18 cellular contexts compared by ENCODE assay signal in the genomic region with DNA sequence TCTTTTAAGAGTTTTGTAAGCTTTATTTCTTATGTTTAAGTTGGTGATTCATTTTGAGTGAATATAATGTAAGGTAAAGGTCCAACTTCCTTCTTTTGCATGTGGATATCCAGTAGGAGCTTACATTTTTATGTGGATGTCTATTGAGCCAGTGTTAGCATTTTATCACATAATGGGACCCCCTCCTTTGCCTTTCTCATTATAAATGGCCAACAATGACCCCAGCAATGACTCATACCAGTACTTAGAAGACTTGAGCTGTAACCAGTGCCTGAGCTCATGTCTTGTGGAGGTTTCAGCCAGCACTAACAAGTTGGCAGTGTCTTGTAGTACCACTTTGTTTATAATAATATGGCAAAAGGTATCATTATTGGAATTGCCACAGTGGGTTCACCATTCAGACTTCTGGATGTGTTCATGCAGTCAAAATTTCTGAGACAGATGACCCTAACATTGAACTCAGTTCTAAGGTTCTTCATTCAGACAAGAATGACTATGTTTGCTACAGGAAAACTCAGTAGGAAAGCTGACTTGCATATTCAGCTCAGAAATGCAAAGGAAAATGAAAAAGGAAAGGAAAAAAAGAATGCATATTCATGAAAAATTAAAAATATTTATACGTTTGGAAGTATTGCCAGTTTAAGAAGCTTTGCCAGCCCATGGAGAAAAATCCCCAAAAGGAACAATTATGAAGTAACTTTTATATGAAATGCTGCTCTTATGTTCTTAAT. TPM values are rescaled to one million over a fixed set of nuclear protein-coding genes. Genes with fewer than 3 reads are reported as not detected.
A peak's percentile ranks its signal among the peaks of the same experiment; 100 is the strongest.
DNase-seq lines count a peak whose midpoint lies in the region; ATAC-seq, FAIRE-seq and TF ChIP-seq lines count a peak whose summit lies in the region.
"Had no signal": no experiment of that assay in that cellular context is flagged by ENCODE, and none has a peak within 500 bp of the region (broad histone marks: within the 10 kb centered on the region; RNA-seq: fewer than 3 reads in every experiment).

No MANE protein-coding gene starts in this region.

- TF ChIP-seq CTCF in GM12865 (IDR thresholded peaks at IDR 0.05; ENCODE audit: insufficient read depth, low read depth, low read length, missing control alignments), result no peak
- no peak for TF ChIP-seq CTCF in IMR-90 (conservative IDR thresholded peaks at IDR 0.05; ENCODE audit: low read depth, low read length)
- no peak for TF ChIP-seq CTCF in fibroblast of pulmonary artery (IDR thresholded peaks at IDR 0.05; ENCODE audit: low read length, missing control alignments)

- no peak overlapping the region for H4K5ac ChIP-seq in IMR-90 (ENCODE audit: low read depth, low read length)

- no peaks in the 10 kb centered on the region for H3K36me3 ChIP-seq in IMR-90 (ENCODE audit: control insufficient read depth, insufficient read depth, low read length)
- H3K36me3 ChIP-seq: lower lobe of right lung had no signal

- intact Hi-C loops in IMR-90 (cut with micrococcal nuclease), result no loop called here

- H2BK20ac ChIP-seq in IMR-90 (ENCODE audit: low read depth, low read length), result no peak overlapping the region

- H2BK15ac ChIP-seq in IMR-90 (ENCODE audit: low read depth, low read length), result no peak overlapping the region

- H2BK5ac ChIP-seq in IMR-90 (ENCODE audit: low read depth, low read length, poor library complexity, severe bottlenecking), result no peak overlapping the region

- no peak overlapping the region for H2AFZ ChIP-seq in IMR-90 (replicated peaks; ENCODE audit: low read length, poor library complexity)
- H2AFZ ChIP-seq: hepatocyte had no signal

- H2BK120ac ChIP-seq in IMR-90 (ENCODE audit: low read depth, low read length), result no peak overlapping the region

- no CpG with 5 or more reads among the region's 1 CpG for WGBS in IMR-90 (ENCODE audit: extremely low coverage in 2 of 2, insufficient read length in 1 of 2), 2 experiments

- TF ChIP-seq RAD21 in IMR-90 (IDR thresholded peaks at IDR 0.05; ENCODE audit: low read length), result no peak

- H3K9me3 Mint-ChIP-seq in activated CD8-positive, alpha-beta T cell treated with anti-CD3 and anti-CD28 coated beads, Interleukin-2, amount 10 ng/mL, durations not matched to agents 7 days and 5 days (ENCODE audit: insufficient read depth), result peaks cover 33% of the 10 kb centered on the region

- in situ Hi-C loops in IMR-90 (cut with MboI; ENCODE audit: low sequenced_read_pairs), result no loop called here

- H3K4me3 Mint-ChIP-seq in activated CD8-positive, alpha-beta T cell treated with anti-CD3 and anti-CD28 coated beads, Interleukin-2, amount 10 ng/mL, durations not matched to agents 7 days and 5 days, result no peak overlapping the region
- H3K4me3 Mint-ChIP-seq: T-helper 17 cell had no signal

- H3K4me3 ChIP-seq in GM12865 (ENCODE audit: low read depth, low read length), result no peak overlapping the region
- H3K4me3 ChIP-seq in IMR-90 (ENCODE audit: insufficient read depth, low read depth, low read length), result no peak overlapping the region
- no peak overlapping the region for H3K4me3 ChIP-seq in fibroblast of pulmonary artery (replicated peaks; ENCODE audit: low read depth, low read length)
- H3K4me3 ChIP-seq: hepatocyte, lower lobe of right lung had no signal

- H3K4ac ChIP-seq in IMR-90 (ENCODE audit: low read depth, low read length), result no peak overlapping the region

- dilution Hi-C loops in IMR-90 (cut with HindIII; ENCODE audit: low sequenced_read_pairs, unreplicated experiment), result loop anchor here (25.0 kb wide), 1 partner anchor 116 kb away; no protein-coding TSS in a partner anchor

- DNase-seq in GM12865 (ENCODE audit: low read depth) (peak; percentile 16), IMR-90 (peak; percentile 25), fibroblast of pulmonary artery (ENCODE audit: low read depth) (peak; percentile 5), cerebellar nuclear complex (lab: John Stamatoyannopoulos, UW) (no peak), H54 (ENCODE audit: insufficient read length, low spot score) (no peak)
- DNase-seq in activated CD8-positive, alpha-beta T cell treated with anti-CD3 and anti-CD28 coated beads, Interleukin-2, amount 10 ng/mL, durations not matched to agents 7 days and 5 days, result no peak
- DNase-seq: activated naive CD4-positive, alpha-beta T cell; central memory CD4-positive, alpha-beta T cell; DMS79 treated with DMSO at 0.1 percent for 48 hours; lower lobe of right lung; NCI-H345; T-helper 17 cell had no signal

- H3K27me3 ChIP-seq in IMR-90 (ENCODE audit: control insufficient read depth, insufficient read depth, low read length), result no peaks in the 10 kb centered on the region
- H3K27me3 ChIP-seq: hepatocyte had no signal

- no TSS peak for BruUV-seq in IMR-90 (replicated peaks; lab: Mats Ljungman, UMichigan)

- no peaks in the 10 kb centered on the region for H3K9me3 ChIP-seq in IMR-90 (ENCODE audit: control insufficient read depth, insufficient read depth, low read length)
- H3K9me3 ChIP-seq: lower lobe of right lung had no signal

- no peak overlapping the region for H3K14ac ChIP-seq in IMR-90 (replicated peaks; ENCODE audit: low read depth, low read length)

- no peak overlapping the region for H3K56ac ChIP-seq in IMR-90 (ENCODE audit: extremely low read depth, insufficient read depth, low read length)

- POLR2A ChIA-PET in IMR-90 (lab: Charles Lee; ENCODE audit: unreplicated experiment), result no interaction called here
- POLR2A ChIA-PET in activated CD8-positive, alpha-beta T cell treated with anti-CD3 and anti-CD28 coated beads, Interleukin-2, amount 10 ng/mL, durations not matched to agents 7 days and 5 days (lab: Charles Lee), result interaction anchor here (0.6 to 2.4 kb wide), 9 partner anchors 11 to 114 kb away, joined by 3 to 14 read pairs (median 3); a partner anchor contains a TSS

- H3K27ac ChIP-seq in IMR-90 (ENCODE audit: insufficient read depth, low read length), result no peak overlapping the region
- H3K27ac ChIP-seq: epithelial cell of prostate, hepatocyte, lower lobe of right lung had no signal

- H3K4me1 Mint-ChIP-seq in activated CD8-positive, alpha-beta T cell treated with anti-CD3 and anti-CD28 coated beads, Interleukin-2, amount 10 ng/mL, durations not matched to agents 7 days and 5 days (ENCODE audit: low read depth), result peaks cover 36% of the 10 kb centered on the region

- H3K18ac ChIP-seq in IMR-90 (ENCODE audit: low read depth, low read length), result no peak overlapping the region

- H3K36me3 Mint-ChIP-seq in activated CD8-positive, alpha-beta T cell treated with anti-CD3 and anti-CD28 coated beads, Interleukin-2, amount 10 ng/mL, durations not matched to agents 7 days and 5 days (ENCODE audit: low read depth), result peaks cover 50% of the 10 kb centered on the region

- no peak overlapping the region for H2AK5ac ChIP-seq in IMR-90 (ENCODE audit: low read depth, low read length)

- no peaks in the 10 kb centered on the region for H3K27me3 Mint-ChIP-seq in activated CD8-positive, alpha-beta T cell treated with anti-CD3 and anti-CD28 coated beads, Interleukin-2, amount 10 ng/mL, durations not matched to agents 7 days and 5 days (ENCODE audit: low read depth)
- H3K27me3 Mint-ChIP-seq: T-helper 17 cell had no signal

- no peak for ATAC-seq in IMR-90 (ENCODE audit: low read depth)
- peak; percentile 62 for ATAC-seq in activated CD8-positive, alpha-beta T cell treated with anti-CD3 and anti-CD28 coated beads, Interleukin-2, amount 10 ng/mL, durations not matched to agents 7 days and 5 days
- no peak for ATAC-seq in HG03175 (IDR thresholded peaks at IDR 0.05; ENCODE audit: unreplicated experiment)
- ATAC-seq in GM18519 (IDR thresholded peaks at IDR 0.05; ENCODE audit: low FRiP score, unreplicated experiment), result no peak
- ATAC-seq: lower lobe of right lung, Panc1, T-helper 17 cell had no signal

- no peak overlapping the region for H3K4me2 ChIP-seq in IMR-90 (ENCODE audit: low read depth, low read length)
- H3K4me2 ChIP-seq: hepatocyte had no signal

- no peaks in the 10 kb centered on the region for H3K79me1 ChIP-seq in IMR-90 (ENCODE audit: low read depth in 1 of 2, low read length in 2 of 2)

- H3K27ac Mint-ChIP-seq in activated CD8-positive, alpha-beta T cell treated with anti-CD3 and anti-CD28 coated beads, Interleukin-2, amount 10 ng/mL, durations not matched to agents 7 days and 5 days, result peak overlapping the region; percentile 88
- H3K27ac Mint-ChIP-seq: T-helper 17 cell had no signal

- no peak overlapping the region for H4K91ac ChIP-seq in IMR-90 (ENCODE audit: insufficient read depth, low read depth, low read length)

- no peak overlapping the region for H3K23ac ChIP-seq in IMR-90 (ENCODE audit: low read depth, low read length)

- H4K8ac ChIP-seq in IMR-90 (ENCODE audit: low read depth in 2 of 2, low read length in 2 of 2), result no peak overlapping the region

- H4K20me1 ChIP-seq in IMR-90 (ENCODE audit: insufficient read depth, low read length), result no peaks in the 10 kb centered on the region

- no peak for TF ChIP-seq POLR2A in IMR-90 (IDR thresholded peaks at IDR 0.05; ENCODE audit: low read depth, low read length)
- no peak for TF ChIP-seq POLR2A in H54 (IDR thresholded peaks at IDR 0.05; ENCODE audit: low read depth, low read length)

- no peak overlapping the region for H3K9ac ChIP-seq in IMR-90 (ENCODE audit: low read depth, low read length)

- H3K4me1 ChIP-seq in IMR-90 (ENCODE audit: control insufficient read depth, insufficient read depth, low read length), result no peaks in the 10 kb centered on the region
- H3K4me1 ChIP-seq: lower lobe of right lung had no signal

- no peak overlapping the region for H2AK9ac ChIP-seq in IMR-90 (replicated peaks; ENCODE audit: low read depth, low read length, poor library complexity)

- FAIRE-seq in H54 (lab: Jason Lieb, UNC), result no peak

- H3K9me1 ChIP-seq in IMR-90 (ENCODE audit: insufficient read depth, low read length), result no peaks in the 10 kb centered on the region

- CTCF ChIA-PET in IMR-90 (lab: Yijun Ruan, JAX), result interaction anchor here (0.6 to 1.3 kb wide), 3 partner anchors 8 to 599 kb away, joined by 3 to 4 read pairs (median 3); no protein-coding TSS in a partner anchor
- CTCF ChIA-PET in activated CD8-positive, alpha-beta T cell treated with anti-CD3 and anti-CD28 coated beads, Interleukin-2, amount 10 ng/mL, durations not matched to agents 7 days and 5 days (lab: Charles Lee), result interaction anchor here (0.8 to 2.5 kb wide), 11 partner anchors 12 to 144 kb away, joined by 3 to 9 read pairs (median 5); a partner anchor contains a TSS

TF ChIP-seq in IMR-90, 13 proteins besides CTCF, POLR2A, EP300 and RAD21 (continues in another document):
- no peak for TF ChIP-seq NFE2L2 (IDR thresholded peaks at IDR 0.05; ENCODE audit: low read depth, low read length)
- TF ChIP-seq MAZ (IDR thresholded peaks at IDR 0.05; ENCODE audit: borderline replicate concordance, low read depth, low read length), result no peak
- TF ChIP-seq RFX5 (IDR thresholded peaks at IDR 0.05; ENCODE audit: low read depth, low read length), result no peak
- TF ChIP-seq RCOR1 (IDR thresholded peaks at IDR 0.05; ENCODE audit: insufficient replicate concordance, low read length), result no peak

RNA-seq across cellular contexts. Expression of a gene that starts 41.0 kb away (rescaled TPM):
- total RNA-seq in IMR-90 (2012; rRNA removed), result 0.28 TPM in 1 of 2 replicates, not detected in the other
- not detected in 2 replicates for polyA plus RNA-seq in IMR-90 (2012; rRNA removed)
- polyA plus RNA-seq in IMR-90 (2012; cell fraction: cytosol; rRNA removed), result not detected in 2 replicates
- polyA plus RNA-seq in IMR-90 (2012; cell fraction: nucleus; rRNA removed; ENCODE audit: low replicate concordance), result 0.26 TPM in 1 of 2 replicates, not detected in the other
- 1 to 10 TPM; 1.1 TPM for total RNA-seq in activated CD8-positive, alpha-beta T cell treated with anti-CD3 and anti-CD28 coated beads, Interleukin-2, amount 10 ng/mL, durations not matched to agents 7 days and 5 days
- polyA plus RNA-seq: BJ had no signal

Comparison
In these comparisons a context has a peak if more than half of its experiments do, and no peak if none do; other contexts are left out.
1. DNase-seq: peak in GM12865 (single experiment), IMR-90 (single experiment) and fibroblast of pulmonary artery (single experiment); none in activated CD8-positive, alpha-beta T cell treated with anti-CD3 and anti-CD28 coated beads, Interleukin-2, amount 10 ng/mL, durations not matched to agents 7 days and 5 days (single experiment), cerebellar nuclear complex (0 of 2) and H54 (single experiment).